ENCODE assay signal across 1 cellular context in the genomic region with DNA sequence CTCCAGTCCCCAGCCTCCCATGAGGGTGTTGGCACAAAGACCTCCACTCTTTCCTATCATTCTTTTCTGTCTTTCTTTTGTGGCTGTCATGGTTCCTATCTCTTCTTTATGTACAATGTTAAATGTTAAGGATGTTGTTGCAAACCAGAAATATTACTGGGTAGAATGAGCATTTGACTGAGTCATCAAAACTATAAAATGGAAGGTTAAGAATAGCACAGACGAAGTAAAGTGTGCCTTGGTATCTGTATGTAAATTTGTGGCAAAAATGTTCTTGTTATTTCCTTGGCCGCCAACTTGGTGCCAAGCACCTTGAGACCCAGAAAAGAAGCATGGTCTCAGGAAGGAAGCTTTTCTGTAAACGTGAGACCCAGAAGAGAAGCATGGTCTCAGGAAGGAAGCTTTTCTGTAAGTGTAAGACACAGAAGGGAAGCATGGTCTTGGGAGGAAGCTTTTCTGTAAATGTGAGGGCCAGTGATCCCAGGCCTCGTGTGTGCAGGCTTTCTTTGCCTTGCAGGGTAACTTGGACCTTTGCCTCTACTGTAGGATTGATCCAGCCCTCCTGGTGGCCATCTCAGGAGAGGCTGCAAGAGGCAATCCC.
TF ChIP-seq lines count a peak whose summit lies in the region.

No MANE protein-coding gene starts in this region.

TF ChIP-seq in IMR-90, 13 proteins besides CTCF, POLR2A, EP300 and RAD21:
- TF ChIP-seq FOS (IDR thresholded peaks at IDR 0.05; ENCODE audit: low read depth, low read length), result no peak
- TF ChIP-seq MAFK (IDR thresholded peaks at IDR 0.05; ENCODE audit: low read depth, low read length), result peak; percentile 73
- no peak for TF ChIP-seq RCOR1 (IDR thresholded peaks at IDR 0.05; ENCODE audit: insufficient replicate concordance, low read length)
- no peak for TF ChIP-seq BHLHE40 (IDR thresholded peaks at IDR 0.05; ENCODE audit: low read depth, low read length)
- no peak for TF ChIP-seq MAZ (IDR thresholded peaks at IDR 0.05; ENCODE audit: borderline replicate concordance, low read depth, low read length)
